In the genomic region with DNA sequence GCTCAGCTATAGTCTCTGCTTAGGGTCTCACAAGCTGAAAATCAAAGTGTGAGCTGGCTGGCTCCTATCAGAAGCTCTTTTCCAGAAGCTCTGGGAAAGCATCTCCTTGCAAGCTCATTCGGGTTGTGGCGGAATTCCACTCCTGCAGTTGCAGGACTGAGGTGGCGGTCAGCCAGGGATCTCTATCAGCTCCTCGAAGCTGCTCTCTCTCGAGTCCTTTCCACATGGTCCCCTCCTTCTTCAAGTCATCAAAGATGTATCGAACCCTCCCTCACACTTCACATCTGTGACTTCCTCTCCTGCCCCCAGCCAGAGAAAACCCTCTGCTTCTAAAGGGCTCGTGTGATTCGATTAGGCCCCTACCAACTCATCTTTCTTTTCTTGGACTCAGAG, we compare ENCODE assay signal across 10 cellular contexts.
DNase-seq lines count a peak whose midpoint lies in the region; ATAC-seq and TF ChIP-seq lines count a peak whose summit lies in the region.
"Had no signal": no experiment of that assay in that cellular context is flagged by ENCODE, and none has a peak within 500 bp of the region (broad histone marks: within the 10 kb centered on the region; RNA-seq: fewer than 3 reads in every experiment).

No MANE protein-coding gene starts in this region.

- no peaks in the 10 kb centered on the region for H3K27me3 ChIP-seq in GM23338 (ENCODE audit: insufficient read depth)
- H3K27me3 ChIP-seq in mammary epithelial cell (ENCODE audit: insufficient read depth, low read length) = no peaks in the 10 kb centered on the region
- no peaks in the 10 kb centered on the region for H3K27me3 ChIP-seq in skeletal muscle tissue (ENCODE audit: control insufficient read depth in 3 of 3, insufficient read depth in 3 of 3, low read length in 3 of 3)
- H3K27me3 ChIP-seq in effector memory CD4-positive, alpha-beta T cell (replicated peaks; ENCODE audit: control insufficient read depth, insufficient read depth, low read length, poor library complexity, severe bottlenecking) = no peaks in the 10 kb centered on the region

- no peak overlapping the region for H3K4me2 ChIP-seq in GM23338
- peak overlapping the region; percentile 4 for H3K4me2 ChIP-seq in mammary epithelial cell (ENCODE audit: insufficient read depth, low read depth, low read length)

- H3K27me3 Mint-ChIP-seq in GM23338 (ENCODE audit: insufficient read depth, low read depth, poor library complexity) = peaks cover 11% of the 10 kb centered on the region
- H3K27me3 Mint-ChIP-seq in immature natural killer cell (ENCODE audit: low read depth in 3 of 3) = peaks cover 3% of the 10 kb centered on the region in 3 donors

- intact Hi-C loops in mammary epithelial cell (cut with micrococcal nuclease) = loop anchor here (5.0 kb wide), 1 partner anchor 97 kb away; no protein-coding TSS in a partner anchor

- ATAC-seq in GM23338 (no peak), GM21825 (IDR thresholded peaks at IDR 0.05; ENCODE audit: unreplicated experiment) (no peak), HG02571 (IDR thresholded peaks at IDR 0.05; ENCODE audit: unreplicated experiment) (no peak)

- 34% methylated on average over 8 of the region's 8 CpGs for WGBS in mammary epithelial cell (ENCODE audit: low coverage, missing lambda C conversion rate)

- peaks cover 40% of the 10 kb centered on the region for H3K4me1 Mint-ChIP-seq in GM23338
- H3K4me1 Mint-ChIP-seq in immature natural killer cell = peaks cover 38 to 41% of the 10 kb centered on the region in 2 donors

- H3K36me3 Mint-ChIP-seq in GM23338 (ENCODE audit: low read depth) = no peaks in the 10 kb centered on the region; the same call in 2 of the 3 replicates
- peaks cover 0 to 5% (median 0%) of the 10 kb centered on the region in 3 donors for H3K36me3 Mint-ChIP-seq in immature natural killer cell
- H3K36me3 Mint-ChIP-seq: activated naive CD4-positive, alpha-beta T cell treated with anti-CD3 and anti-CD28 coated beads, Interleukin-2, amount 10 ng/mL, durations not matched to agents 7 days and 5 days had no signal

- no peak overlapping the region for H3K27ac ChIP-seq in GM23338 (ENCODE audit: low read depth)
- peak overlapping the region; percentile 94 for H3K27ac ChIP-seq in mammary epithelial cell (ENCODE audit: insufficient read depth, low read depth, low read length)
- H3K27ac ChIP-seq in skeletal muscle tissue (ENCODE audit: low read depth, low read length) = peak overlapping the region; percentile 90
- no peak overlapping the region for H3K27ac ChIP-seq in effector memory CD4-positive, alpha-beta T cell (ENCODE audit: insufficient read depth, low read length, poor library complexity, severe bottlenecking)

- dilution Hi-C loops in mammary epithelial cell (cut with HindIII; ENCODE audit: low sequenced_read_pairs) = no loop called here

- H3K4me3 ChIP-seq in GM23338 = no peak overlapping the region
- H3K4me3 ChIP-seq in mammary epithelial cell (replicated peaks in 1 of 3; ENCODE audit: insufficient read depth in 1 of 3, low read depth in 2 of 3, low read length in 3 of 3) = no peak overlapping the region
- H3K4me3 ChIP-seq in skeletal muscle tissue (ENCODE audit: low read length in 3 of 3) = no peak overlapping the region
- no peak overlapping the region for H3K4me3 ChIP-seq in effector memory CD4-positive, alpha-beta T cell (ENCODE audit: insufficient read depth, low read depth, low read length, poor library complexity, severe bottlenecking)

- no peak for TF ChIP-seq CTCF in GM23338 (conservative IDR thresholded peaks at IDR 0.05; ENCODE audit: low read depth in 2 of 2)
- no peak for TF ChIP-seq CTCF in mammary epithelial cell (conservative IDR thresholded peaks at IDR 0.05 in 1 of 2, IDR thresholded peaks at IDR 0.05 in 1 of 2; ENCODE audit: extremely low read depth in 1 of 2, insufficient read depth in 1 of 2, low read depth in 1 of 2, low read length in 2 of 2)

- BruUV-seq in mammary epithelial cell (replicated peaks; lab: Mats Ljungman, UMichigan) = no TSS peak

- H3K4me1 ChIP-seq in GM23338 (ENCODE audit: insufficient read depth) = peaks cover 11% of the 10 kb centered on the region
- H3K4me1 ChIP-seq in mammary epithelial cell (ENCODE audit: insufficient read depth, low read length) = peaks cover 70% of the 10 kb centered on the region
- H3K4me1 ChIP-seq in skeletal muscle tissue (ENCODE audit: control insufficient read depth in 3 of 3, insufficient read depth in 3 of 3, low read length in 3 of 3) = peaks cover 60 to 72% (median 66%) of the 10 kb centered on the region in 3 donors
- no peaks in the 10 kb centered on the region for H3K4me1 ChIP-seq in effector memory CD4-positive, alpha-beta T cell (ENCODE audit: control insufficient read depth, insufficient read depth, low read length, poor library complexity, severe bottlenecking)

- DNase-seq in GM23338 (ENCODE audit: low spot score) (no peak), mammary epithelial cell (no peak), immature natural killer cell (peak in 2 of 3 donors; percentile 10 to 11), NCI-H345 (lab: John Stamatoyannopoulos, UW) (no peak)
- DNase-seq in effector memory CD4-positive, alpha-beta T cell = no peak
- DNase-seq: activated naive CD4-positive, alpha-beta T cell treated with anti-CD3 and anti-CD28 coated beads, Interleukin-2, amount 10 ng/mL, durations not matched to agents 7 days and 5 days; T-helper 2 cell had no signal

- H3K9ac ChIP-seq in mammary epithelial cell (ENCODE audit: insufficient read depth, low read length) (peak overlapping the region; percentile 47), skeletal muscle tissue (ENCODE audit: low read depth in 1 of 3, low read length in 3 of 3) (peak overlapping the region in 1 of 3 donors; percentile 62)

- H3K36me3 ChIP-seq in GM23338 (ENCODE audit: insufficient read depth) (no peaks in the 10 kb centered on the region), mammary epithelial cell (ENCODE audit: insufficient read depth, low read length) (no peaks in the 10 kb centered on the region), skeletal muscle tissue (ENCODE audit: control insufficient read depth in 3 of 3, insufficient read depth in 3 of 3, low read length in 3 of 3) (no peaks in the 10 kb centered on the region)
- no peaks in the 10 kb centered on the region for H3K36me3 ChIP-seq in effector memory CD4-positive, alpha-beta T cell (ENCODE audit: control insufficient read depth, insufficient read depth, low read length)

- H3K79me2 ChIP-seq in GM23338 (replicated peaks; ENCODE audit: insufficient read depth) (no peaks in the 10 kb centered on the region), mammary epithelial cell (ENCODE audit: insufficient read depth, low read length) (no peaks in the 10 kb centered on the region)

- no peak overlapping the region; the same call in 2 of the 3 replicates for H3K4me3 Mint-ChIP-seq in GM23338
- H3K4me3 Mint-ChIP-seq in immature natural killer cell = peak overlapping the region in 3 of 5 donors; percentile 16 to 40 (median 34)
- H3K4me3 Mint-ChIP-seq: activated naive CD4-positive, alpha-beta T cell treated with anti-CD3 and anti-CD28 coated beads, Interleukin-2, amount 10 ng/mL, durations not matched to agents 7 days and 5 days had no signal

- 0 out of 2 replicates have a peak, but pooled peaks cover 4% of the 10 kb centered on the region for H3K9me2 ChIP-seq in GM23338 (ENCODE audit: insufficient read depth)

- CTCF ChIA-PET in mammary epithelial cell (lab: Charles Lee; ENCODE audit: low non-redundant PET) = no interaction called here

- H3K9me3 ChIP-seq in mammary epithelial cell (replicated peaks; ENCODE audit: insufficient read depth, low read length) = no peaks in the 10 kb centered on the region
- no peaks in the 10 kb centered on the region for H3K9me3 ChIP-seq in skeletal muscle tissue (ENCODE audit: control insufficient read depth in 3 of 3, low read length in 3 of 3)
- no peaks in the 10 kb centered on the region for H3K9me3 ChIP-seq in effector memory CD4-positive, alpha-beta T cell (ENCODE audit: control insufficient read depth, low read length)

- H2AFZ ChIP-seq in GM23338 = peak overlapping the region; percentile 90; the same call in 1 of the 2 replicates
- no peak overlapping the region for H2AFZ ChIP-seq in mammary epithelial cell (ENCODE audit: low read depth, low read length)

- H3K27ac Mint-ChIP-seq in GM23338 = no peak overlapping the region
- peak overlapping the region; percentile 5 to 86 (median 74) for H3K27ac Mint-ChIP-seq in immature natural killer cell
- H3K27ac Mint-ChIP-seq: activated naive CD4-positive, alpha-beta T cell treated with anti-CD3 and anti-CD28 coated beads, Interleukin-2, amount 10 ng/mL, durations not matched to agents 7 days and 5 days had no signal

- H3K9me3 Mint-ChIP-seq in GM23338 = peaks cover 4% of the 10 kb centered on the region; the same call in 1 of the 3 replicates
- H3K9me3 Mint-ChIP-seq in immature natural killer cell = peaks cover 0 to 2% (median 0%) of the 10 kb centered on the region in 6 donors
- H3K9me3 Mint-ChIP-seq: activated naive CD4-positive, alpha-beta T cell treated with anti-CD3 and anti-CD28 coated beads, Interleukin-2, amount 10 ng/mL, durations not matched to agents 7 days and 5 days had no signal

- H4K20me1 ChIP-seq in GM23338 (replicated peaks; ENCODE audit: insufficient read depth) = no peaks in the 10 kb centered on the region
- no peaks in the 10 kb centered on the region for H4K20me1 ChIP-seq in mammary epithelial cell (ENCODE audit: insufficient read depth, low read length)

- in situ Hi-C loops in mammary epithelial cell (cut with MboI; ENCODE audit: low sequenced_read_pairs in 2 of 2) = no loop called here

- H3F3A ChIP-seq in GM23338 (replicated peaks; ENCODE audit: low read depth) = no peaks in the 10 kb centered on the region

Comparison
In these comparisons a context has a peak if more than half of its experiments do, and no peak if none do; other contexts are left out.
1. DNase-seq: peak in immature natural killer cell (2 of 3); none in GM23338 (single experiment), mammary epithelial cell (single experiment), NCI-H345 (single experiment) and effector memory CD4-positive, alpha-beta T cell (0 of 3).
2. H3K27ac ChIP-seq: peak in mammary epithelial cell (single experiment) and skeletal muscle tissue (single experiment); none in GM23338 (single experiment) and effector memory CD4-positive, alpha-beta T cell (single experiment).